In genomic region chr1:57474097-57474750, GRCh38 we compare ENCODE assay signal across 20 cellular contexts. TPM values are rescaled to one million over a fixed set of nuclear protein-coding genes. Genes with fewer than 3 reads are reported as not detected.
DNase-seq lines count a peak whose midpoint lies in the region; ATAC-seq and TF ChIP-seq lines count a peak whose summit lies in the region.
"Had no signal": no experiment of that assay in that cellular context is flagged by ENCODE, and none has a peak within 500 bp of the region (broad histone marks: within the 10 kb centered on the region; RNA-seq: fewer than 3 reads in every experiment).

No MANE protein-coding gene starts in this region.

- ATAC-seq in foreskin keratinocyte (peak; percentile 32), HG03439 (IDR thresholded peaks at IDR 0.05; ENCODE audit: unreplicated experiment) (no peak), psoas muscle (no peak)
- ATAC-seq: activated T-cell treated with anti-CD3 and anti-CD28 coated beads, Interleukin-2, amount 50 U/mL, for 72 hours; HepG2 had no signal

- no peaks in the 10 kb centered on the region for H3K4me1 ChIP-seq in foreskin keratinocyte
- H3K4me1 ChIP-seq in psoas muscle: no peaks in the 10 kb centered on the region
- H3K4me1 ChIP-seq: colonic mucosa had no signal

- peaks cover 47% of the 10 kb centered on the region for H3K4me1 Mint-ChIP-seq in HFFc6 (ENCODE audit: low read depth)
- no peaks in the 10 kb centered on the region for H3K4me1 Mint-ChIP-seq in Calu3 (ENCODE audit: low read depth, unreplicated experiment)

- 59 to 67% (median 61%) methylated on average over 4 of the region's 4 CpGs for WGBS in psoas muscle, 3 donors

- POLR2A ChIA-PET in AG04450 (lab: Yijun Ruan, JAX): no interaction called here

- TF ChIP-seq CTCF in AG04450 (IDR thresholded peaks at IDR 0.05; ENCODE audit: low read depth, low read length) (no peak), HFFc6 (IDR thresholded peaks at IDR 0.05) (no peak), astrocyte of the spinal cord (IDR thresholded peaks at IDR 0.05; ENCODE audit: low read depth, low read length) (no peak), foreskin keratinocyte (conservative IDR thresholded peaks at IDR 0.05) (no peak), Calu3 (IDR thresholded peaks at IDR 0.05; ENCODE audit: unreplicated experiment) (no peak), psoas muscle (IDR thresholded peaks at IDR 0.05) (no peak)

- peak; percentile 10 for DNase-seq in AG04450 (ENCODE audit: low read depth, low spot score)
- peak; percentile 8 for DNase-seq in HFFc6
- peak; percentile 20 for DNase-seq in astrocyte of the spinal cord (ENCODE audit: low read depth, low spot score)
- DNase-seq in foreskin keratinocyte: peak in 1 of 2 donors; percentile 28
- DNase-seq in Calu3: no peak
- DNase-seq in activated T-cell treated with anti-CD3 and anti-CD28 coated beads, Interleukin-2, amount 50 U/mL, for 48 hours: no peak
- DNase-seq in psoas muscle: no peak
- DNase-seq: activated naive CD4-positive, alpha-beta T cell treated with anti-CD3 and anti-CD28 coated beads, Interleukin-2, amount 50 U/mL, for 16 hours; activated T-cell treated with anti-CD3 and anti-CD28 coated beads, Interleukin-2, amount 50 U/mL, for 72 hours; colonic mucosa; H9; hypothalamus; NCI-H1436 treated with DMSO at 0.1 percent for 48 hours; NCI-H526 treated with DMSO at 0.1 percent for 48 hours; stimulated activated CD8-positive, alpha-beta memory T cell treated with anti-CD3 and anti-CD28 coated beads, Interleukin-4, amount 100 ng/mL, for 48 hours had no signal

- H3K27me3 Mint-ChIP-seq in HFFc6 (ENCODE audit: insufficient read depth): no peaks in the 10 kb centered on the region
- no peaks in the 10 kb centered on the region for H3K27me3 Mint-ChIP-seq in Calu3 (ENCODE audit: unreplicated experiment)

- H3K4me3 Mint-ChIP-seq in HFFc6: peak overlapping the region; percentile 46; the same call in 1 of the 2 replicates
- no peak overlapping the region for H3K4me3 Mint-ChIP-seq in Calu3 (ENCODE audit: low read depth, unreplicated experiment)
- H3K4me3 Mint-ChIP-seq: activated T-cell treated with anti-CD3 and anti-CD28 coated beads, Interleukin-2, amount 50 U/mL, for 72 hours; H9 had no signal

- no peaks in the 10 kb centered on the region for H3K9me3 Mint-ChIP-seq in HFFc6
- peaks cover 11% of the 10 kb centered on the region for H3K9me3 Mint-ChIP-seq in Calu3 (ENCODE audit: low read depth, unreplicated experiment)
- H3K9me3 Mint-ChIP-seq: activated T-cell treated with anti-CD3 and anti-CD28 coated beads, Interleukin-2, amount 50 U/mL, for 72 hours had no signal

- H3K27ac Mint-ChIP-seq in HFFc6: peak overlapping the region; percentile 76
- no peak overlapping the region for H3K27ac Mint-ChIP-seq in Calu3 (ENCODE audit: unreplicated experiment)
- H3K27ac Mint-ChIP-seq: activated T-cell treated with anti-CD3 and anti-CD28 coated beads, Interleukin-2, amount 50 U/mL, for 72 hours had no signal

- H3K36me3 ChIP-seq in psoas muscle (ENCODE audit: insufficient read depth in 1 of 2, low read depth in 1 of 2): no peaks in the 10 kb centered on the region
- H3K36me3 ChIP-seq: colonic mucosa, neutrophil had no signal

- no TSS peak for BruUV-seq in Calu3 (replicated peaks; lab: Mats Ljungman, UMichigan)

- no peak overlapping the region for H3K4me3 ChIP-seq in AG04450 (ENCODE audit: low read depth, low read length)
- H3K4me3 ChIP-seq in astrocyte of the spinal cord (ENCODE audit: low read depth, low read length): no peak overlapping the region
- H3K4me3 ChIP-seq in psoas muscle: no peak overlapping the region
- H3K4me3 ChIP-seq: colonic mucosa, lung had no signal

- H3K27me3 ChIP-seq in AG04450 (ENCODE audit: control insufficient read depth, insufficient read depth, low read length): no peaks in the 10 kb centered on the region
- H3K27me3 ChIP-seq in foreskin keratinocyte: no peaks in the 10 kb centered on the region
- H3K27me3 ChIP-seq in psoas muscle (ENCODE audit: insufficient read depth in 3 of 3, low read length in 2 of 3): no peaks in the 10 kb centered on the region
- H3K27me3 ChIP-seq: colonic mucosa, neutrophil had no signal

- H3K27ac ChIP-seq in AG04450 (ENCODE audit: low read depth, low read length) (no peak overlapping the region), foreskin keratinocyte (no peak overlapping the region), psoas muscle (no peak overlapping the region)
- H3K27ac ChIP-seq: colonic mucosa, neutrophil had no signal

- H3K9me3 ChIP-seq in AG04450 (ENCODE audit: control insufficient read depth, insufficient read depth, low read length) (no peaks in the 10 kb centered on the region), psoas muscle (no peaks in the 10 kb centered on the region)
- H3K9me3 ChIP-seq: colonic mucosa, neutrophil had no signal

- CTCF ChIA-PET in AG04450 (lab: Charles Lee): interaction anchor here (0.9 kb wide), 1 partner anchor 18 kb away, joined by 3 read pairs; no protein-coding TSS in a partner anchor
- CTCF ChIA-PET in Calu3 (lab: Charles Lee): no interaction called here

- in situ Hi-C loops in astrocyte of the spinal cord (cut with HindIII; ENCODE audit: low sequenced_read_pairs): no loop called here

- no peaks in the 10 kb centered on the region for H3K36me3 Mint-ChIP-seq in HFFc6 (ENCODE audit: low read depth)
- no peaks in the 10 kb centered on the region for H3K36me3 Mint-ChIP-seq in Calu3 (ENCODE audit: insufficient read depth, unreplicated experiment)

- intact Hi-C loops in Calu3 (cut with micrococcal nuclease; ENCODE audit: unreplicated experiment) (no loop called here), psoas muscle (cut with DNase I) (no loop called here)

RNA-seq across cellular contexts. Expression of gene DAB1, which starts 50.4 kb away (rescaled TPM):
- polyA plus RNA-seq in AG04450 (2011; rRNA removed) (0.05 and 0.16 TPM in 2 replicates), foreskin keratinocyte (not detected in 2 replicates), psoas muscle (under 1 TPM in 2 of 3 donors, not detected in 1; 0.04 to 0.05 TPM)
- polyA minus RNA-seq in AG04450 (2011; rRNA and poly(A)+ RNA removed): 0.35 TPM in 1 of 2 replicates, not detected in the other
- total RNA-seq in HFFc6 (2021; fragmentation: NEBNext Ultra II Directional; extraction: Animal tissue kit (Norgen Biotek cat#: 25700)): 1 to 10 TPM in 1 of 6 experiments, under 1 TPM in 5; 0.13 to 1.2 (median 0.23) TPM
- total RNA-seq in foreskin keratinocyte (not detected in 2 replicates), Calu3 (2022) (not detected in 2 replicates), psoas muscle (under 1 TPM; 0.08 to 0.28 (median 0.11) TPM)
- total RNA-seq: activated CD8-positive, alpha-beta memory T cell treated with anti-CD3 and anti-CD28 coated beads for 36 hours had no signal

Comparison
In these comparisons a context has a peak if more than half of its experiments do, and no peak if none do; other contexts are left out.
1. DNase-seq: peak in AG04450 (single experiment), HFFc6 (single experiment) and astrocyte of the spinal cord (single experiment); none in Calu3 (single experiment), activated T-cell treated with anti-CD3 and anti-CD28 coated beads, Interleukin-2, amount 50 U/mL, for 48 hours (0 of 2) and psoas muscle (0 of 2).